14 cellular contexts compared by ENCODE assay signal in the genomic region with DNA sequence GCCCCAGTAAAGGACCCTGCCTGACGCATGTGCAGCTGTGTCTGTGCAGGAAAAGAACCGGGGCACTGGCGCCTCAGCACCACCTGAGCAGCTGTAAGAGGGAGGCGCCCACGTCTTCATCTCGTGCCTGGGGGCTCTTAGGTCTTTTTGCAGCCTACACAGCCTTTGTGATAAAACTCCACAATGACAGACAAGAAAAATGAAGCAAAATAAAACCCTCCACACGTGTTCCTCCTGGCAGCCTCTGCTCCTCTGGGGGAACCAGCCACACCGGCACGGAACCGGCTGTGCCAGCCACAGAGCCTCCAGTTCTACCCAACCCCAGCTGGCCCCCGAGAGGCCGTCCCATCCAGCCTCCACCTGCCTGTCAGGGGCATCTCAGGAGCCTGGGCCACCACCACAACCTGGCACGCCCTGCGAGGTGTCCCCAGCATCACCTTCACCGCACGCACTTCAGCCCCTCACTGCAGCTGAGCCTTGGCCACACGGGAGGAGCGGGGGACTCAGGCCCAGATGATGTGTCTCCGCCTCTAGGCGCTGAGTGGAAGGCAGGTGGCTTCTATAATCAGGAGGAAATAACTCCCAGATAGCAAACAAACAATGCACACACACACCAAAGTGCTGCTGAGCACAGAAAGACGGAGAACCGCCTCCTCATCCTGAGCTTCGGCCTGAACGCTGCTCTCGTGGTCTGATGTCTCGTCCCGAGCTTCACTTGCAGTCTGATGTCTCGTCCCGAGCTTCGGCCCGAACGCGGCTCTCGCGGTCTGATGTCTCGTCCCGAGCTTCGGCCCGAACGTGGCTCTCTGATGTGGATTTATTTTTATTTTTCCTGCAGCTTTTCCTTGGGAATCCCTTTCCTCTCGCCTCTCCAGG. TPM values are rescaled to one million over a fixed set of nuclear protein-coding genes. Genes with fewer than 3 reads are reported as not detected.
DNase-seq lines count a peak whose midpoint lies in the region; ATAC-seq and TF ChIP-seq lines count a peak whose summit lies in the region.
"Had no signal": no experiment of that assay in that cellular context is flagged by ENCODE, and none has a peak within 500 bp of the region (broad histone marks: within the 10 kb centered on the region; RNA-seq: fewer than 3 reads in every experiment).

No MANE protein-coding gene starts in this region.

- no peaks in the 10 kb centered on the region for H3K36me3 ChIP-seq in H7 (replicated peaks; ENCODE audit: control insufficient read depth, insufficient read depth, low read length)
- H3K36me3 ChIP-seq in osteoblast (ENCODE audit: insufficient read depth, low read length): no peaks in the 10 kb centered on the region
- H3K36me3 ChIP-seq in hepatocyte (replicated peaks; ENCODE audit: insufficient read depth, low read depth): no peaks in the 10 kb centered on the region

- H3K79me2 ChIP-seq in osteoblast (ENCODE audit: insufficient read depth, low read length): no peaks in the 10 kb centered on the region
- H3K79me2 ChIP-seq in hepatocyte: no peaks in the 10 kb centered on the region

- peak; percentile 58 for DNase-seq in H7
- peak; percentile 66 for DNase-seq in NCI-H1436 treated with DMSO at 0.1 percent for 48 hours (lab: John Stamatoyannopoulos, UW)
- peak; percentile 72 for DNase-seq in NCI-H748 treated with DMSO at 0.1 percent for 48 hours (lab: John Stamatoyannopoulos, UW)
- DNase-seq in osteoblast (ENCODE audit: insufficient read length, low spot score, missing footprints): peak; percentile 74
- no peak for DNase-seq in hepatocyte (ENCODE audit: low spot score)
- no peak for DNase-seq in occipital lobe (lab: John Stamatoyannopoulos, UW)
- DNase-seq: activated T-cell treated with anti-CD3 and anti-CD28 coated beads, Interleukin-2, amount 50 U/mL, for 4 hours; CD4-positive, CD25-positive, alpha-beta regulatory T cell; GM23248; hypothalamus had no signal

- H4K20me1 ChIP-seq in osteoblast (ENCODE audit: insufficient read depth, low read length) (no peaks in the 10 kb centered on the region), hepatocyte (ENCODE audit: insufficient read depth, poor library complexity, severe bottlenecking) (no peaks in the 10 kb centered on the region)

- H3K9me3 ChIP-seq in osteoblast (ENCODE audit: low read depth, low read length) (no peaks in the 10 kb centered on the region), hepatocyte (ENCODE audit: low read depth) (no peaks in the 10 kb centered on the region)

- H3K27me3 ChIP-seq in H7 (ENCODE audit: control insufficient read depth, insufficient read depth, low read length) (no peaks in the 10 kb centered on the region), osteoblast (ENCODE audit: insufficient read depth, low read length) (no peaks in the 10 kb centered on the region), hepatocyte (no peaks in the 10 kb centered on the region)

- no peak for ATAC-seq in GM19467 (IDR thresholded peaks at IDR 0.05; ENCODE audit: unreplicated experiment)
- ATAC-seq: activated CD4-positive, CD25-positive, alpha-beta regulatory T cell treated with anti-CD3 and anti-CD28 coated beads, Interleukin-2, amount 50 U/mL, for 24 hours; activated T-cell treated with anti-CD3 and anti-CD28 coated beads, Interleukin-2, amount 50 U/mL, for 4 hours had no signal

- H3K4me3 ChIP-seq in H7 (ENCODE audit: insufficient read depth, low read depth, low read length) (no peak overlapping the region), osteoblast (ENCODE audit: insufficient read depth, low read length) (no peak overlapping the region), hepatocyte (no peak overlapping the region)
- H3K4me3 ChIP-seq: GM23248, lung had no signal

- H2AFZ ChIP-seq in osteoblast (ENCODE audit: low read length) (no peak overlapping the region), hepatocyte (no peak overlapping the region)
- H2AFZ ChIP-seq: GM23248 had no signal

- H3K4me2 ChIP-seq in osteoblast (ENCODE audit: insufficient read depth, low read length) (no peak overlapping the region), hepatocyte (no peak overlapping the region)

- H3K27ac ChIP-seq in osteoblast (ENCODE audit: low read depth, low read length) (no peak overlapping the region), hepatocyte (no peak overlapping the region)
- H3K27ac ChIP-seq: GM23248 had no signal

- 86% methylated on average over 41 of the region's 41 CpGs for WGBS in hepatocyte (ENCODE audit: low lambda C conversion rate, missing lambda C conversion rate)

- peaks cover under 1% of the 10 kb centered on the region for H3K4me1 ChIP-seq in osteoblast (ENCODE audit: insufficient read depth, low read length)
- no peaks in the 10 kb centered on the region for H3K4me1 ChIP-seq in hepatocyte (ENCODE audit: insufficient read depth)

- H3K9me2 ChIP-seq in hepatocyte (replicated peaks; ENCODE audit: insufficient read depth): no peaks in the 10 kb centered on the region

- TF ChIP-seq CTCF in osteoblast (IDR thresholded peaks at IDR 0.05; ENCODE audit: extremely low read depth, low read depth, low read length): no peak
- no peak for TF ChIP-seq CTCF in hepatocyte (IDR thresholded peaks at IDR 0.05; ENCODE audit: poor library complexity)

RNA-seq across cellular contexts. Expression of a gene that starts 28.6 kb away (rescaled TPM):
- 37.9 and 39.0 TPM in 2 replicates for total RNA-seq in H7 (2014; rRNA removed; shearing (Covaris generic))
- total RNA-seq in osteoblast: 19.2 and 22.4 TPM in 2 replicates
- total RNA-seq in hepatocyte: 37.2 and 39.5 TPM in 2 replicates
- polyA plus RNA-seq in hepatocyte: 51.6 and 54.7 TPM in 2 replicates
- 35.7 TPM for total RNA-seq in occipital lobe

RNA-seq across cellular contexts. Expression of a gene that starts 46.5 kb away (rescaled TPM):
- 0.55 and 0.76 TPM in 2 replicates for total RNA-seq in H7 (2014; rRNA removed; shearing (Covaris generic))
- total RNA-seq in osteoblast: not detected in 2 replicates
- 6.1 and 7.1 TPM in 2 replicates for total RNA-seq in hepatocyte
- 14.2 and 16.5 TPM in 2 replicates for polyA plus RNA-seq in hepatocyte
- 0.16 TPM for total RNA-seq in occipital lobe
- total RNA-seq: activated T-cell treated with anti-CD3 and anti-CD28 coated beads, Interleukin-2, amount 50 U/mL, for 4 hours; CD4-positive, CD25-positive, alpha-beta regulatory T cell; GM23248 had no signal
- polyA plus RNA-seq: CD4-positive, CD25-positive, alpha-beta regulatory T cell; GM23248; neural cell had no signal

Comparison
In these comparisons a context has a peak if more than half of its experiments do, and no peak if none do; other contexts are left out.
1. DNase-seq: peak in H7 (single experiment), NCI-H1436 treated with DMSO at 0.1 percent for 48 hours (single experiment), NCI-H748 treated with DMSO at 0.1 percent for 48 hours (single experiment) and osteoblast (single experiment); none in hepatocyte (single experiment) and occipital lobe (single experiment).